22 cellular contexts compared by ENCODE assay signal in genomic region chr6:73058736-73059135, GRCh38.
"Had no signal": no experiment of that assay in that cellular context is flagged by ENCODE, and none has a peak within 500 bp of the region (broad histone marks: within the 10 kb centered on the region; RNA-seq: fewer than 3 reads in every experiment).

No MANE protein-coding gene starts in this region.

- H3K27me3 ChIP-seq: ascending aorta, cardiac muscle cell, left lung, right atrium auricular region, vagina had no signal

- H3K4me1 ChIP-seq: ascending aorta, prostate gland, right atrium auricular region, vagina had no signal

- H3K36me3 ChIP-seq: ascending aorta, cardiac muscle cell, left lung, prostate gland, right atrium auricular region, thoracic aorta, vagina had no signal

- H3K4me3 ChIP-seq: ascending aorta, cardiac muscle cell, left lung, lung, prostate gland, right atrium auricular region, thoracic aorta, vagina had no signal

- H3K9me3 ChIP-seq: ascending aorta, left lung, prostate gland, right atrium auricular region, thoracic aorta, vagina had no signal

- H3K27ac ChIP-seq: ascending aorta, cardiac muscle cell, left lung, prostate gland, right atrium auricular region, thoracic aorta, vagina, VCaP had no signal

- DNase-seq: activated CD4-positive, alpha-beta T cell treated with anti-CD3 and anti-CD28 coated beads, Interleukin-2, amount 10 ng/mL, durations not matched to agents 24 days and 14 days; activated CD8-positive, alpha-beta memory T cell treated with anti-CD3 and anti-CD28 coated beads, Interleukin-2, amount 10 ng/mL, durations not matched to agents 7 days and 5 days; activated CD8-positive, alpha-beta T cell treated with anti-CD3 and anti-CD28 coated beads for 36 hours; activated gamma-delta T cell treated with Interleukin-2 at 50 U/mL for 16 hours; activated T-cell treated with anti-CD3 and anti-CD28 coated beads for 4 hours; effector CD8-positive, alpha-beta T cell; erythroblast; foreskin melanocyte; immature natural killer cell; kidney glomerular epithelial cell; left lung; naive thymus-derived CD4-positive, alpha-beta T cell; stimulated activated CD4-positive, alpha-beta T cell treated with anti-CD3 and anti-CD28 coated beads, Interleukin-4, amount 100 ng/mL, for 24 hours; stimulated activated naive CD4-positive, alpha-beta T cell treated with Interleukin-2 at 50 U/mL for 16 hours had no signal
